8 cellular contexts compared by ENCODE assay signal in the genomic region with DNA sequence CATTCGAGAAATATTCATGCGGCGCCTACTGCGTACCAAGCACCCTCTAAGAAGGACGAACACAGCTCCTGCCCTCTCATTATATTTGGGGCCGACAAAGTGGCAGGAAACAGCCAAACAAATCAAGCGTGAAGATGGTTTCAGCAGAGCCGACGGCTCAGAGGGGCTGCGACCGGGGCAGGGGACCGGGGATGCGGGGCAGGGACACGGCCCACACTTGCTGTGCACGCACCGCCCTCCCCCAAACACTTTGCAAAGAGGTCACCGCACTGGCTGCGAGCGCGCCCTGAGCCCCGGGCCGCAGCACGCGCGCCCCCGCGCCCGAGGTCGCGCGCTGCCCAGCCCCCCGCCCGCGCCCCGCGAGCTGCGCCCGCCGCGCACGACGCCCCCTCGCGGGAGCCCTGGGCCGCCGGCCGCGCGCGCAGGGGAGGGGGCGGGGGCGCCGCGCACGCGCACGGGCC. TPM values are rescaled to one million over a fixed set of nuclear protein-coding genes. Genes with fewer than 3 reads are reported as not detected.
DNase-seq lines count a peak whose midpoint lies in the region; ATAC-seq and TF ChIP-seq lines count a peak whose summit lies in the region.

No MANE protein-coding gene starts in this region.

- TF ChIP-seq POLR2A in heart left ventricle (IDR thresholded peaks at IDR 0.05), result no peak

- no peaks in the 10 kb centered on the region for H3K9me3 ChIP-seq in MG63
- no peaks in the 10 kb centered on the region for H3K9me3 ChIP-seq in heart left ventricle

- H3K4me1 Mint-ChIP-seq in activated naive CD4-positive, alpha-beta T cell treated with anti-CD3 and anti-CD28 coated beads, Interleukin-2, amount 10 ng/mL, durations not matched to agents 7 days and 5 days, result peaks cover 15% of the 10 kb centered on the region
- H3K4me1 Mint-ChIP-seq in progenitor cell of endocrine pancreas (ENCODE audit: low read depth), result peaks cover 16% of the 10 kb centered on the region

- H3K27ac ChIP-seq in heart left ventricle, result peak overlapping the region in 11 of 12 donors; percentile 46 to 85 (median 69)

- H3K27ac Mint-ChIP-seq in activated naive CD4-positive, alpha-beta T cell treated with anti-CD3 and anti-CD28 coated beads, Interleukin-2, amount 10 ng/mL, durations not matched to agents 7 days and 5 days, result no peak overlapping the region
- peak overlapping the region; percentile 93 for H3K27ac Mint-ChIP-seq in progenitor cell of endocrine pancreas

- peak; percentile 12 to 46 for DNase-seq in NCI-H446 (lab: John Stamatoyannopoulos, UW)
- no peak for DNase-seq in NCI-H446 treated with DMSO at 0.1 percent for 48 hours (lab: John Stamatoyannopoulos, UW)
- DNase-seq in MG63, result peak; percentile 52
- DNase-seq in activated naive CD4-positive, alpha-beta T cell treated with anti-CD3 and anti-CD28 coated beads, Interleukin-2, amount 10 ng/mL, durations not matched to agents 7 days and 5 days, result peak; percentile 41
- peak in 3 of 5 donors; percentile 50 to 59 (median 54) for DNase-seq in heart left ventricle
- peak; percentile 33 for DNase-seq in progenitor cell of endocrine pancreas (ENCODE audit: low spot score, unreplicated experiment)
- no peak for DNase-seq in activated gamma-delta T cell (lab: John Stamatoyannopoulos, UW)

- H3K36me3 Mint-ChIP-seq in activated naive CD4-positive, alpha-beta T cell treated with anti-CD3 and anti-CD28 coated beads, Interleukin-2, amount 10 ng/mL, durations not matched to agents 7 days and 5 days, result no peaks in the 10 kb centered on the region
- H3K36me3 Mint-ChIP-seq in progenitor cell of endocrine pancreas (ENCODE audit: insufficient read depth), result no peaks in the 10 kb centered on the region

- intact Hi-C loops in heart left ventricle (cut with DNase I), result loop anchor here in 7 of 10 donors (5.0 to 10.0 kb wide), 5 partner anchors 165 to 685 kb away; partner anchors contain the start of gene ATF4 (in 4 of the 7)

- ATAC-seq in heart left ventricle (peak; percentile 38 to 69 (median 57)), HG02571 (IDR thresholded peaks at IDR 0.05; ENCODE audit: unreplicated experiment) (no peak)

- WGBS in heart left ventricle, 4 donors, result 2 to 12% (median 5%) methylated on average over 7 to 57 of the region's 57 CpGs

- no peaks in the 10 kb centered on the region for H3K27me3 ChIP-seq in MG63
- peaks cover 0 to under 1% (median 0%) of the 10 kb centered on the region in 9 donors for H3K27me3 ChIP-seq in heart left ventricle

- H3K4me3 Mint-ChIP-seq in activated naive CD4-positive, alpha-beta T cell treated with anti-CD3 and anti-CD28 coated beads, Interleukin-2, amount 10 ng/mL, durations not matched to agents 7 days and 5 days, result peak overlapping the region; percentile 77
- H3K4me3 Mint-ChIP-seq in progenitor cell of endocrine pancreas (ENCODE audit: low read depth), result peak overlapping the region; percentile 85

- H3K4me1 ChIP-seq in heart left ventricle, result peaks cover 0 to 22% (median 10%) of the 10 kb centered on the region in 12 donors

- peak overlapping the region; percentile 67 for H3K4me3 ChIP-seq in MG63
- H3K4me3 ChIP-seq in heart left ventricle, result peak overlapping the region; percentile 59 to 97 (median 74)

- CTCF ChIA-PET in activated naive CD4-positive, alpha-beta T cell treated with anti-CD3 and anti-CD28 coated beads, Interleukin-2, amount 10 ng/mL, durations not matched to agents 7 days and 5 days (lab: Charles Lee), result interaction anchor here (0.8 to 0.9 kb wide), 2 partner anchors 17 to 50 kb away, joined by 3 read pairs; partner anchors contain the start of gene TAB1

- no peaks in the 10 kb centered on the region for H3K9me3 Mint-ChIP-seq in activated naive CD4-positive, alpha-beta T cell treated with anti-CD3 and anti-CD28 coated beads, Interleukin-2, amount 10 ng/mL, durations not matched to agents 7 days and 5 days
- H3K9me3 Mint-ChIP-seq in progenitor cell of endocrine pancreas (ENCODE audit: low read depth), result no peaks in the 10 kb centered on the region

- no peak for TF ChIP-seq CTCF in heart left ventricle (IDR thresholded peaks at IDR 0.05)
- no peak for TF ChIP-seq CTCF in progenitor cell of endocrine pancreas (IDR thresholded peaks at IDR 0.05; ENCODE audit: unreplicated experiment)

- peaks cover 69% of the 10 kb centered on the region for H3K27me3 Mint-ChIP-seq in activated naive CD4-positive, alpha-beta T cell treated with anti-CD3 and anti-CD28 coated beads, Interleukin-2, amount 10 ng/mL, durations not matched to agents 7 days and 5 days
- peaks cover under 1% of the 10 kb centered on the region for H3K27me3 Mint-ChIP-seq in progenitor cell of endocrine pancreas

- H3K36me3 ChIP-seq in MG63 (no peaks in the 10 kb centered on the region), heart left ventricle (no peaks in the 10 kb centered on the region)

RNA-seq across cellular contexts. Expression of gene SYNGR1, which starts 0.3 kb away (rescaled TPM):
- total RNA-seq in MG63 (2014; rRNA removed; shearing (Covaris generic); ENCODE audit: low replicate concordance), result 32.3 and 58.3 TPM in 2 replicates
- total RNA-seq in heart left ventricle (10 to 100 TPM; 20.0 to 49.9 (median 38.6) TPM), progenitor cell of endocrine pancreas (36.8 and 38.0 TPM in 2 replicates)
- 10 to 100 TPM; 39.3 to 41.9 TPM for polyA plus RNA-seq in heart left ventricle

RNA-seq across cellular contexts. Expression of gene RPL3, which starts 30.1 kb away (rescaled TPM):
- total RNA-seq in MG63 (2014; rRNA removed; shearing (Covaris generic); ENCODE audit: low replicate concordance), result 2,271 and 3,763 TPM in 2 replicates
- total RNA-seq in heart left ventricle, result 100 to 1,000 TPM; 237 to 911 (median 336) TPM
- polyA plus RNA-seq in heart left ventricle, result 1,000 to 10,000 TPM in 1 of 2 donors, 100 to 1,000 TPM in 1; 329 to 1,765 TPM
- total RNA-seq in progenitor cell of endocrine pancreas, result 2,433 and 2,506 TPM in 2 replicates

RNA-seq across cellular contexts. Expression of gene TAB1, which starts 50.0 kb away (rescaled TPM):
- 24.1 and 32.9 TPM in 2 replicates for total RNA-seq in MG63 (2014; rRNA removed; shearing (Covaris generic); ENCODE audit: low replicate concordance)
- total RNA-seq in heart left ventricle (10 to 100 TPM; 14.5 to 21.7 (median 17.4) TPM), progenitor cell of endocrine pancreas (31.2 and 40.6 TPM in 2 replicates)
- 10 to 100 TPM; 17.8 to 18.1 TPM for polyA plus RNA-seq in heart left ventricle

Comparison
In these comparisons a context has a peak if more than half of its experiments do, and no peak if none do; other contexts are left out.
1. DNase-seq: peak in NCI-H446 (2 of 2), MG63 (single experiment), activated naive CD4-positive, alpha-beta T cell treated with anti-CD3 and anti-CD28 coated beads, Interleukin-2, amount 10 ng/mL, durations not matched to agents 7 days and 5 days (single experiment), heart left ventricle (3 of 5) and progenitor cell of endocrine pancreas (single experiment); none in NCI-H446 treated with DMSO at 0.1 percent for 48 hours (single experiment) and activated gamma-delta T cell (single experiment).